12 cellular contexts compared by ENCODE assay signal in genomic region chr9:136711219-136711648, GRCh38. TPM values are rescaled to one million over a fixed set of nuclear protein-coding genes. Genes with fewer than 3 reads are reported as not detected.
DNase-seq lines count a peak whose midpoint lies in the region; ATAC-seq, FAIRE-seq and TF ChIP-seq lines count a peak whose summit lies in the region.
"Not testable (repeated sequence)": the region's sequence is repeated elsewhere in the genome, so short reads cannot be mapped to it uniquely, and the experiment has no call there.
"Had no signal": no experiment of that assay in that cellular context is flagged by ENCODE, and none has a peak within 500 bp of the region (broad histone marks: within the 10 kb centered on the region; RNA-seq: fewer than 3 reads in every experiment).

No MANE protein-coding gene starts in this region.

- BruUV-seq in HCT116 (replicated peaks; lab: Mats Ljungman, UMichigan), result not testable (repeated sequence)

- not testable (repeated sequence) for H3K36me3 ChIP-seq in HCT116 (ENCODE audit: control insufficient read depth in 1 of 2, insufficient read depth in 2 of 2, low read length in 2 of 2); H1 (ENCODE audit: control insufficient read depth in 2 of 4, insufficient read depth in 4 of 4, low read length in 3 of 4); iPS-18a (ENCODE audit: control insufficient read depth, low read depth, low read length)

- not testable (repeated sequence) for H3K9me3 ChIP-seq in CD4-positive, alpha-beta T cell (ENCODE audit: control insufficient read depth, low read length); HCT116 (ENCODE audit: control insufficient read depth in 1 of 2, insufficient read depth in 1 of 2, low read depth in 1 of 2, low read length in 2 of 2); H1 (ENCODE audit: insufficient read depth in 2 of 2, low read depth in 1 of 2, low read length in 1 of 2); iPS-18a (ENCODE audit: control insufficient read depth, low read depth, low read length)

- peaks cover 15 to 37% of the 10 kb centered on the region in 2 experiments for H3K4me1 ChIP-seq in HCT116 (ENCODE audit: control insufficient read depth in 1 of 2, insufficient read depth in 2 of 2, low read length in 2 of 2)
- peaks cover 0 to 12% (median 6%) of the 10 kb centered on the region in 4 experiments; a peak in 5 of 7 replicates for H3K4me1 ChIP-seq in H1 (replicated peaks in 1 of 4; ENCODE audit: control insufficient read depth in 3 of 4, insufficient read depth in 4 of 4, low read length in 3 of 4)
- not testable (repeated sequence) for H3K4me1 ChIP-seq in iPS-18a (ENCODE audit: control insufficient read depth, low read depth, low read length)

- H3K4me3 ChIP-seq in HCT116 (replicated peaks in 1 of 2; ENCODE audit: low read depth in 1 of 2, low read length in 2 of 2), result not testable (repeated sequence)
- peak overlapping the region in 2 of 4 experiments; percentile 53 to 90; a peak in 5 of 8 replicates for H3K4me3 ChIP-seq in H1 (ENCODE audit: extremely low read depth in 1 of 4, insufficient read depth in 2 of 4, low read depth in 3 of 4, low read length in 4 of 4)
- H3K4me3 ChIP-seq in iPS-18a (ENCODE audit: low read length), result peak overlapping the region; percentile 71

- not testable (repeated sequence) for TF ChIP-seq EP300 in H1 (IDR thresholded peaks at IDR 0.05; ENCODE audit: borderline replicate concordance in 1 of 2, low read depth in 2 of 2, low read length in 2 of 2)

- CTCF ChIA-PET in CD4-positive, alpha-beta T cell (lab: Charles Lee); HCT116 (lab: Charles Lee): not testable (repeated sequence)
- CTCF ChIA-PET in H1 (lab: Charles Lee; ENCODE audit: partially characterized antibody), result interaction anchor here (1.0 to 1.4 kb wide), 2 partner anchors 16 kb away, joined by 3 to 6 read pairs; no protein-coding TSS in a partner anchor

- TF ChIP-seq POLR2A in HCT116 (IDR thresholded peaks at IDR 0.05; ENCODE audit: borderline replicate concordance, extremely low read depth, insufficient read depth, insufficient read length); H1 (IDR thresholded peaks at IDR 0.05; ENCODE audit: control extremely low read depth in 1 of 2, low read depth in 2 of 2, low read length in 2 of 2): not testable (repeated sequence)

- DNase-seq in CD4-positive, alpha-beta T cell; HCT116 (ENCODE audit: low read depth, low spot score); activated naive CD8-positive, alpha-beta T cell treated with anti-CD3 and anti-CD28 coated beads, Interleukin-2, amount 10 ng/mL, durations not matched to agents 7 days and 5 days; H1 (ENCODE audit: low read depth in 1 of 2, low spot score in 2 of 2); nephron progenitor cell: not testable (repeated sequence)

- H4K20me1 ChIP-seq in HCT116 (ENCODE audit: insufficient read depth), result not testable (repeated sequence)
- H4K20me1 ChIP-seq in H1 (replicated peaks in 1 of 2; ENCODE audit: control insufficient read depth in 1 of 2, insufficient read depth in 2 of 2, low read length in 2 of 2), result peaks cover 11 to 13% of the 10 kb centered on the region in 2 experiments

- not testable (repeated sequence) for FAIRE-seq in H1 (lab: Jason Lieb, UNC)

- RAD21 ChIA-PET in HCT116 (lab: Charles Lee; ENCODE audit: low non-redundant PET in 1 of 2, low total read pairs in 2 of 2, uncharacterized antibody in 2 of 2, unreplicated experiment in 2 of 2), result not testable (repeated sequence)

- H3K56ac ChIP-seq in H1 (replicated peaks; ENCODE audit: insufficient read length, low read depth, low read length), result not testable (repeated sequence)

- H2BK5ac ChIP-seq in H1 (ENCODE audit: low read depth, low read length), result not testable (repeated sequence)

- not testable (repeated sequence) for H3K4me1 Mint-ChIP-seq in CD4-positive, alpha-beta T cell (ENCODE audit: low read depth); activated naive CD8-positive, alpha-beta T cell treated with anti-CD3 and anti-CD28 coated beads, Interleukin-2, amount 10 ng/mL, durations not matched to agents 7 days and 5 days; stimulated activated naive CD8-positive, alpha-beta T cell treated with anti-CD3 and anti-CD28 coated beads, Interleukin-15, Interleukin-2, amounts not matched to agents 100 ng/mL and 50 ng/mL, for 24 hours (ENCODE audit: low read depth)
- H3K4me1 Mint-ChIP-seq in nephron progenitor cell, result peaks cover 30% of the 10 kb centered on the region

- H4K5ac ChIP-seq in H1 (ENCODE audit: insufficient read length, low read depth, low read length), result not testable (repeated sequence)

- H3K9me3 Mint-ChIP-seq in CD4-positive, alpha-beta T cell; activated naive CD8-positive, alpha-beta T cell treated with anti-CD3 and anti-CD28 coated beads, Interleukin-2, amount 10 ng/mL, durations not matched to agents 7 days and 5 days; nephron progenitor cell; stimulated activated naive CD8-positive, alpha-beta T cell treated with anti-CD3 and anti-CD28 coated beads, Interleukin-15, Interleukin-2, amounts not matched to agents 100 ng/mL and 50 ng/mL, for 24 hours: not testable (repeated sequence)

- not testable (repeated sequence) for H2AFZ ChIP-seq in HCT116 (ENCODE audit: low read depth, low read length, poor library complexity, severe bottlenecking); H1 (ENCODE audit: low read length)

- H3K9ac ChIP-seq in HCT116 (ENCODE audit: low read length); H1 (replicated peaks in 1 of 4; ENCODE audit: extremely low read depth in 1 of 4, low read depth in 3 of 4, low read length in 3 of 4); iPS-18a (ENCODE audit: low read length): not testable (repeated sequence)

- not testable (repeated sequence) for H4K91ac ChIP-seq in H1 (replicated peaks; ENCODE audit: insufficient read length, low read length)

- H2BK120ac ChIP-seq in H1 (replicated peaks; ENCODE audit: low read depth, low read length), result not testable (repeated sequence)

- not testable (repeated sequence) for H3K14ac ChIP-seq in H1 (ENCODE audit: insufficient read length)

- 93% methylated on average over 4 of the region's 4 CpGs; no CpG with 5 or more reads in 1 of the 2 experiments for WGBS in H1 (ENCODE audit: extremely low coverage in 1 of 2, insufficient coverage in 1 of 2, insufficient read length in 1 of 2, insufficient replicate concordance in 2 of 2, low coverage in 1 of 2, low lambda C conversion rate in 2 of 2, missing lambda C conversion rate in 1 of 2), 2 experiments

- TF ChIP-seq RAD21 in HCT116 (IDR thresholded peaks at IDR 0.05; ENCODE audit: low read depth); H1 (IDR thresholded peaks at IDR 0.05 in 1 of 2, conservative IDR thresholded peaks at IDR 0.05 in 1 of 2; ENCODE audit: low read depth in 2 of 2, low read length in 2 of 2): not testable (repeated sequence)

- H3K18ac ChIP-seq in H1 (ENCODE audit: extremely low read depth, low read length), result not testable (repeated sequence)

- not testable (repeated sequence) for H2BK15ac ChIP-seq in H1 (ENCODE audit: low read length)

- peaks cover 16% of the 10 kb centered on the region for H3K79me1 ChIP-seq in H1 (ENCODE audit: low read depth, low read length)

- not testable (repeated sequence) for H3K79me2 ChIP-seq in HCT116 (ENCODE audit: insufficient read depth, low read length)
- H3K79me2 ChIP-seq in H1 (ENCODE audit: control insufficient read depth in 1 of 2, insufficient read depth in 2 of 2, low read length in 2 of 2), result peaks cover 0 to 11% of the 10 kb centered on the region in 2 experiments; a peak in 1 of 4 replicates

- H3K27ac Mint-ChIP-seq in CD4-positive, alpha-beta T cell; activated naive CD8-positive, alpha-beta T cell treated with anti-CD3 and anti-CD28 coated beads, Interleukin-2, amount 10 ng/mL, durations not matched to agents 7 days and 5 days; nephron progenitor cell; stimulated activated naive CD8-positive, alpha-beta T cell treated with anti-CD3 and anti-CD28 coated beads, Interleukin-15, Interleukin-2, amounts not matched to agents 100 ng/mL and 50 ng/mL, for 24 hours: not testable (repeated sequence)

- not testable (repeated sequence) for H4K8ac ChIP-seq in H1 (ENCODE audit: extremely low read depth, insufficient read depth, low read length)

- H3K27me3 ChIP-seq in CD4-positive, alpha-beta T cell (ENCODE audit: control insufficient read depth, insufficient read depth, low read length), result peaks cover 37% of the 10 kb centered on the region
- not testable (repeated sequence) for H3K27me3 ChIP-seq in HCT116 (ENCODE audit: insufficient read depth, low read length); H1 (replicated peaks in 1 of 4; ENCODE audit: control insufficient read depth in 3 of 4, extremely low read depth in 1 of 4, insufficient read depth in 3 of 4, low read length in 3 of 4); iPS-18a (ENCODE audit: control insufficient read depth, insufficient read depth, low read length)

- not testable (repeated sequence) for H2BK20ac ChIP-seq in H1 (ENCODE audit: low read length)

- not testable (repeated sequence) for H3K4ac ChIP-seq in H1 (replicated peaks; ENCODE audit: insufficient read length, low read depth, low read length)

- not testable (repeated sequence) for TF ChIP-seq CTCF in CD4-positive, alpha-beta T cell (IDR thresholded peaks at IDR 0.05); HCT116 (IDR thresholded peaks at IDR 0.05 in 2 of 3, conservative IDR thresholded peaks at IDR 0.05 in 1 of 3; ENCODE audit: borderline replicate concordance in 1 of 3, insufficient read depth in 1 of 3, low read depth in 2 of 3, low read length in 2 of 3); H1 (IDR thresholded peaks at IDR 0.05; ENCODE audit: control extremely low read depth in 1 of 3, insufficient read depth in 1 of 3, low read depth in 1 of 3, low read length in 3 of 3); nephron progenitor cell (IDR thresholded peaks at IDR 0.05)

- not testable (repeated sequence) for H3K23me2 ChIP-seq in H1 (ENCODE audit: low read depth, low read length)

- H3K27me3 Mint-ChIP-seq in CD4-positive, alpha-beta T cell, result peaks cover 51% of the 10 kb centered on the region
- H3K27me3 Mint-ChIP-seq in activated naive CD8-positive, alpha-beta T cell treated with anti-CD3 and anti-CD28 coated beads, Interleukin-2, amount 10 ng/mL, durations not matched to agents 7 days and 5 days, result peaks cover 33% of the 10 kb centered on the region
- peaks cover 20% of the 10 kb centered on the region for H3K27me3 Mint-ChIP-seq in nephron progenitor cell (ENCODE audit: low read depth, poor library complexity)
- peaks cover 31% of the 10 kb centered on the region for H3K27me3 Mint-ChIP-seq in stimulated activated naive CD8-positive, alpha-beta T cell treated with anti-CD3 and anti-CD28 coated beads, Interleukin-15, Interleukin-2, amounts not matched to agents 100 ng/mL and 50 ng/mL, for 24 hours

- intact Hi-C loops in CD4-positive, alpha-beta T cell (cut with DNase I, micrococcal nuclease); HCT116 (cut with micrococcal nuclease): not testable (repeated sequence)

- not testable (repeated sequence) for H2AK5ac ChIP-seq in H1 (ENCODE audit: low read depth, low read length)

- H3K36me3 Mint-ChIP-seq in CD4-positive, alpha-beta T cell (ENCODE audit: low read depth); activated naive CD8-positive, alpha-beta T cell treated with anti-CD3 and anti-CD28 coated beads, Interleukin-2, amount 10 ng/mL, durations not matched to agents 7 days and 5 days; nephron progenitor cell (ENCODE audit: low read depth); stimulated activated naive CD8-positive, alpha-beta T cell treated with anti-CD3 and anti-CD28 coated beads, Interleukin-15, Interleukin-2, amounts not matched to agents 100 ng/mL and 50 ng/mL, for 24 hours (ENCODE audit: low read depth): not testable (repeated sequence)

- H2BK12ac ChIP-seq in H1 (ENCODE audit: low read depth, low read length), result not testable (repeated sequence)

- H3K23ac ChIP-seq in H1 (ENCODE audit: insufficient read length), result not testable (repeated sequence)

- POLR2A ChIA-PET in CD4-positive, alpha-beta T cell (lab: Charles Lee), result not testable (repeated sequence)
- POLR2A ChIA-PET in HCT116 (lab: Charles Lee) (interaction anchor here (0.9 kb wide), 2 partner anchors 15 to 18 kb away, joined by 3 to 5 read pairs; no protein-coding TSS in a partner anchor), H1 (lab: Charles Lee; ENCODE audit: partially characterized antibody) (interaction anchor here (4.7 to 11.2 kb wide), 2 partner anchors 11 to 20 kb away, joined by 46 to 223 read pairs; no protein-coding TSS in a partner anchor)
- POLR2A ChIA-PET in activated naive CD8-positive, alpha-beta T cell treated with anti-CD3 and anti-CD28 coated beads, Interleukin-2, amount 10 ng/mL, durations not matched to agents 7 days and 5 days (lab: Charles Lee), result interaction anchor here (0.7 to 6.1 kb wide), 4 partner anchors 9 to 326 kb away, joined by 3 to 46 read pairs (median 4); no protein-coding TSS in a partner anchor

- H3K9me2 ChIP-seq in HCT116 (ENCODE audit: insufficient read depth), result not testable (repeated sequence)

- H3K4me3 Mint-ChIP-seq in CD4-positive, alpha-beta T cell, result peak overlapping the region; percentile 48
- peak overlapping the region; percentile 11 for H3K4me3 Mint-ChIP-seq in activated naive CD8-positive, alpha-beta T cell treated with anti-CD3 and anti-CD28 coated beads, Interleukin-2, amount 10 ng/mL, durations not matched to agents 7 days and 5 days
- H3K4me3 Mint-ChIP-seq in nephron progenitor cell, result peak overlapping the region; percentile 84
- H3K4me3 Mint-ChIP-seq in stimulated activated naive CD8-positive, alpha-beta T cell treated with anti-CD3 and anti-CD28 coated beads, Interleukin-15, Interleukin-2, amounts not matched to agents 100 ng/mL and 50 ng/mL, for 24 hours, result peak overlapping the region; percentile 48

- H3K27ac ChIP-seq in CD4-positive, alpha-beta T cell (ENCODE audit: low read depth, low read length); H1 (ENCODE audit: low read depth, low read length); iPS-18a (ENCODE audit: low read length): not testable (repeated sequence)
- peak overlapping the region; percentile 74; the same call in 1 of the 2 replicates for H3K27ac ChIP-seq in HCT116 (ENCODE audit: low read depth, low read length)

- ATAC-seq in CD4-positive, alpha-beta T cell (ENCODE audit: poor library complexity); activated naive CD8-positive, alpha-beta T cell treated with anti-CD3 and anti-CD28 coated beads, Interleukin-2, amount 10 ng/mL, durations not matched to agents 7 days and 5 days (ENCODE audit: low read depth): not testable (repeated sequence)
- ATAC-seq in HCT116 (peak; percentile 31; the same call in 1 of the 2 replicates), SK-N-SH treated with all-trans-retinoic acid at 6 μM for 48 hours (peak; percentile 24)

- H3K4me2 ChIP-seq in HCT116 (ENCODE audit: low read length) (peak overlapping the region; percentile 82), H1 (ENCODE audit: insufficient read depth in 1 of 2, low read depth in 2 of 2, low read length in 2 of 2) (peak overlapping the region; percentile 77 to 80; a peak in 3 of 4 replicates)

RNA-seq across cellular contexts. Expression of gene DIPK1B, which starts 1.1 kb away (rescaled TPM):
- total RNA-seq in CD4-positive, alpha-beta T cell, result under 1 TPM in 1 of 2 experiments, not detected in 1; 0.11 TPM
- total RNA-seq in HCT116 (2021; ENCODE audit: unreplicated experiment), result 15.6 TPM
- 13.9 and 14.7 TPM in 2 replicates for polyA plus RNA-seq in HCT116 (2012)
- under 1 TPM in 1 of 2 experiments, not detected in 1; 0.11 TPM for total RNA-seq in activated naive CD8-positive, alpha-beta T cell treated with anti-CD3 and anti-CD28 coated beads, Interleukin-2, amount 10 ng/mL, durations not matched to agents 7 days and 5 days
- 32.3 and 35.3 TPM in 2 replicates for total RNA-seq in H1 (2021; fragmentation: NEBNext Ultra II Directional; extraction: Animal tissue kit (Norgen Biotek cat#: 25700))
- 64.8 and 78.8 TPM in 2 replicates for polyA plus RNA-seq in H1 (2011; rRNA removed)
- 58.4 TPM for polyA plus RNA-seq in H1 (2011; cell fraction: cytosol; rRNA removed)
- polyA plus RNA-seq in H1 (2011; cell fraction: nucleus; rRNA removed), result 75.1 TPM
- polyA plus RNA-seq in H1 (2012, experiment 1 of 2), result 19.5 to 34.6 TPM (median 30.7 TPM) in 4 replicates
- 28.6 TPM for polyA plus RNA-seq in H1 (2012, experiment 2 of 2)
- 28.2 TPM for polyA plus RNA-seq in H1 (2013, experiment 1 of 2)
- polyA plus RNA-seq in H1 (2013, experiment 2 of 2), result 28.5 TPM
- polyA minus RNA-seq in H1 (2011; rRNA and poly(A)+ RNA removed), result 13.3 and 14.7 TPM in 2 replicates
- polyA minus RNA-seq in H1 (2011; cell fraction: cytosol; rRNA and poly(A)+ RNA removed), result 22.6 TPM
- 19.6 TPM for polyA minus RNA-seq in H1 (2011; cell fraction: nucleus; rRNA and poly(A)+ RNA removed)

RNA-seq across cellular contexts. Expression of gene AGPAT2, which starts 24.0 kb away (rescaled TPM):
- 1 to 10 TPM; 3.6 to 4.0 TPM for total RNA-seq in CD4-positive, alpha-beta T cell
- 86.0 TPM for total RNA-seq in HCT116 (2021; ENCODE audit: unreplicated experiment)
- polyA plus RNA-seq in HCT116 (2012), result 84.7 and 91.2 TPM in 2 replicates
- 10 to 100 TPM; 21.6 to 24.8 TPM for total RNA-seq in activated naive CD8-positive, alpha-beta T cell treated with anti-CD3 and anti-CD28 coated beads, Interleukin-2, amount 10 ng/mL, durations not matched to agents 7 days and 5 days
- total RNA-seq in H1 (2021; fragmentation: NEBNext Ultra II Directional; extraction: Animal tissue kit (Norgen Biotek cat#: 25700)), result 30.5 and 31.6 TPM in 2 replicates
- 37.6 and 52.1 TPM in 2 replicates for polyA plus RNA-seq in H1 (2011; rRNA removed)
- polyA plus RNA-seq in H1 (2011; cell fraction: cytosol; rRNA removed), result 36.0 TPM
- polyA plus RNA-seq in H1 (2011; cell fraction: nucleus; rRNA removed), result 44.9 TPM
- polyA plus RNA-seq in H1 (2012, experiment 1 of 2), result 16.4 to 27.5 TPM (median 25.2 TPM) in 4 replicates
- 26.0 TPM for polyA plus RNA-seq in H1 (2012, experiment 2 of 2)
- polyA plus RNA-seq in H1 (2013, experiment 1 of 2), result 32.4 TPM
- polyA plus RNA-seq in H1 (2013, experiment 2 of 2), result 37.1 TPM
- 9.3 and 15.5 TPM in 2 replicates for polyA minus RNA-seq in H1 (2011; rRNA and poly(A)+ RNA removed)
- 19.5 TPM for polyA minus RNA-seq in H1 (2011; cell fraction: cytosol; rRNA and poly(A)+ RNA removed)
- polyA minus RNA-seq in H1 (2011; cell fraction: nucleus; rRNA and poly(A)+ RNA removed), result 12.9 TPM

RNA-seq across cellular contexts. Expression of gene LCN10, which starts 31.5 kb away (rescaled TPM):
- total RNA-seq in CD4-positive, alpha-beta T cell, result not detected
- not detected for total RNA-seq in HCT116 (2021; ENCODE audit: unreplicated experiment)
- 0.07 TPM in 1 of 2 replicates, not detected in the other for polyA plus RNA-seq in HCT116 (2012)
- total RNA-seq in activated naive CD8-positive, alpha-beta T cell treated with anti-CD3 and anti-CD28 coated beads, Interleukin-2, amount 10 ng/mL, durations not matched to agents 7 days and 5 days, result 1 to 10 TPM in 1 of 2 experiments, under 1 TPM in 1; 1.00 to 1.0 TPM
- 2.8 and 4.8 TPM in 2 replicates for total RNA-seq in H1 (2021; fragmentation: NEBNext Ultra II Directional; extraction: Animal tissue kit (Norgen Biotek cat#: 25700))
- polyA plus RNA-seq in H1 (2011; rRNA removed), result 2.6 and 3.5 TPM in 2 replicates
- 3.5 TPM for polyA plus RNA-seq in H1 (2011; cell fraction: cytosol; rRNA removed)
- 3.0 TPM for polyA plus RNA-seq in H1 (2011; cell fraction: nucleus; rRNA removed)
- 1.1 to 2.7 TPM (median 2.4 TPM) in 4 replicates for polyA plus RNA-seq in H1 (2012, experiment 1 of 2)
- 2.3 TPM for polyA plus RNA-seq in H1 (2012, experiment 2 of 2)
- 2.1 TPM for polyA plus RNA-seq in H1 (2013, experiment 1 of 2)
- polyA plus RNA-seq in H1 (2013, experiment 2 of 2), result 2.0 TPM
- 0.98 and 1.5 TPM in 2 replicates for polyA minus RNA-seq in H1 (2011; rRNA and poly(A)+ RNA removed)
- polyA minus RNA-seq in H1 (2011; cell fraction: cytosol; rRNA and poly(A)+ RNA removed), result 2.1 TPM
- 0.60 TPM for polyA minus RNA-seq in H1 (2011; cell fraction: nucleus; rRNA and poly(A)+ RNA removed)

RNA-seq across cellular contexts. Expression of gene LCN6, which starts 37.1 kb away (rescaled TPM):
- not detected for total RNA-seq in CD4-positive, alpha-beta T cell
- total RNA-seq in HCT116 (2021; ENCODE audit: unreplicated experiment), result not detected
- polyA plus RNA-seq in HCT116 (2012), result not detected in 2 replicates
- total RNA-seq in activated naive CD8-positive, alpha-beta T cell treated with anti-CD3 and anti-CD28 coated beads, Interleukin-2, amount 10 ng/mL, durations not matched to agents 7 days and 5 days, result not detected
- not detected in 2 replicates for total RNA-seq in H1 (2021; fragmentation: NEBNext Ultra II Directional; extraction: Animal tissue kit (Norgen Biotek cat#: 25700))
- not detected in 2 replicates for polyA plus RNA-seq in H1 (2011; rRNA removed)
- not detected for polyA plus RNA-seq in H1 (2011; cell fraction: cytosol; rRNA removed)
- polyA plus RNA-seq in H1 (2011; cell fraction: nucleus; rRNA removed), result not detected
- polyA plus RNA-seq in H1 (2012, experiment 1 of 2), result not detected in 4 replicates
- polyA plus RNA-seq in H1 (2012, experiment 2 of 2), result not detected
- polyA plus RNA-seq in H1 (2013, experiment 1 of 2), result not detected
- polyA plus RNA-seq in H1 (2013, experiment 2 of 2), result not detected
- polyA minus RNA-seq in H1 (2011; rRNA and poly(A)+ RNA removed), result not detected in 2 replicates
- not detected for polyA minus RNA-seq in H1 (2011; cell fraction: cytosol; rRNA and poly(A)+ RNA removed)
- not detected for polyA minus RNA-seq in H1 (2011; cell fraction: nucleus; rRNA and poly(A)+ RNA removed)
- total RNA-seq: activated naive CD8-positive, alpha-beta T cell treated with anti-CD3 and anti-CD28 coated beads for 36 hours had no signal

RNA-seq across cellular contexts. Expression of gene LCN8, which starts 46.8 kb away (rescaled TPM):
- not detected for total RNA-seq in CD4-positive, alpha-beta T cell
- total RNA-seq in HCT116 (2021; ENCODE audit: unreplicated experiment), result not detected
- polyA plus RNA-seq in HCT116 (2012), result not detected in 2 replicates
- total RNA-seq in activated naive CD8-positive, alpha-beta T cell treated with anti-CD3 and anti-CD28 coated beads, Interleukin-2, amount 10 ng/mL, durations not matched to agents 7 days and 5 days, result not detected
- total RNA-seq in H1 (2021; fragmentation: NEBNext Ultra II Directional; extraction: Animal tissue kit (Norgen Biotek cat#: 25700)), result not detected in 2 replicates
- polyA plus RNA-seq in H1 (2011; rRNA removed), result 0.14 TPM in 1 of 2 replicates, not detected in the other
- 0.05 TPM for polyA plus RNA-seq in H1 (2011; cell fraction: cytosol; rRNA removed)
- 0.31 TPM for polyA plus RNA-seq in H1 (2011; cell fraction: nucleus; rRNA removed)
- 0.07 TPM in 1 of 4 replicates, not detected in the others for polyA plus RNA-seq in H1 (2012, experiment 1 of 2)
- polyA plus RNA-seq in H1 (2012, experiment 2 of 2), result not detected
- polyA plus RNA-seq in H1 (2013, experiment 1 of 2), result not detected
- polyA plus RNA-seq in H1 (2013, experiment 2 of 2), result 0.02 TPM
- polyA minus RNA-seq in H1 (2011; rRNA and poly(A)+ RNA removed), result not detected in 2 replicates
- polyA minus RNA-seq in H1 (2011; cell fraction: cytosol; rRNA and poly(A)+ RNA removed), result not detected
- polyA minus RNA-seq in H1 (2011; cell fraction: nucleus; rRNA and poly(A)+ RNA removed), result not detected
- total RNA-seq: activated naive CD8-positive, alpha-beta T cell treated with anti-CD3 and anti-CD28 coated beads for 36 hours; gastrocnemius medialis; vagina had no signal
- polyA plus RNA-seq: lung had no signal

Comparison
In these comparisons a context has a peak if more than half of its experiments do, and no peak if none do; other contexts are left out.
1. H3K4me3 Mint-ChIP-seq: peak in every context shown above with its lines; median percentile 84 in nephron progenitor cell; 48 in CD4-positive, alpha-beta T cell; 48 in stimulated activated naive CD8-positive, alpha-beta T cell treated with anti-CD3 and anti-CD28 coated beads, Interleukin-15, Interleukin-2, amounts not matched to agents 100 ng/mL and 50 ng/mL, for 24 hours; 11 in activated naive CD8-positive, alpha-beta T cell treated with anti-CD3 and anti-CD28 coated beads, Interleukin-2, amount 10 ng/mL, durations not matched to agents 7 days and 5 days.
2. RNA of gene DIPK1B, which starts 1.1 kb away (total RNA-seq): 32.3 to 35.3 TPM in H1 and 15.6 TPM in HCT116 (single experiment); 0.11 TPM in CD4-positive, alpha-beta T cell and 0.11 TPM in activated naive CD8-positive, alpha-beta T cell treated with anti-CD3 and anti-CD28 coated beads, Interleukin-2, amount 10 ng/mL, durations not matched to agents 7 days and 5 days; every median in the first group is over 10 times any median in the second.